In the genomic region with DNA sequence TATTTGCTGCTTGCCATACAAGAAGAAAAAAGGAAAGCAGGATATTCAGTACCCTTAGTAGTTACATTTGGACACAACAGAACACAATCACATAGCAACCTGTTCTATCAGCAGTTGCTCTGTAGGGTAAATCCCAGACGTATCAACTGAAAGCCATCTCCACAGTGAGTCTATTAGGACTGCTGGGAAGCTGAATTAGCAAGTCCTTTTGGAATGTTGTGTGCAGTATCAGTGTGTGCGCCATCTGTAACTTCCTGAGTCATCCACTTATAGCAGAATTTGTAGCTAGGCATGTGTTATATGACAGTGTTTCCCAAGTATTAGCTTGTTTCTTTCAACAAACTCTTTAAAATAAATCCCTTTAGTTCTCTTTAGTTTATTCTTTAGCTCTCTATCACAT, we compare ENCODE assay signal across 15 cellular contexts. TPM values are rescaled to one million over a fixed set of nuclear protein-coding genes. Genes with fewer than 3 reads are reported as not detected.
A peak's percentile ranks its signal among the peaks of the same experiment; 100 is the strongest.
DNase-seq lines count a peak whose midpoint lies in the region; ATAC-seq and TF ChIP-seq lines count a peak whose summit lies in the region.
"Had no signal": no experiment of that assay in that cellular context is flagged by ENCODE, and none has a peak within 500 bp of the region (broad histone marks: within the 10 kb centered on the region; RNA-seq: fewer than 3 reads in every experiment).

No MANE protein-coding gene starts in this region.

- H3K27ac Mint-ChIP-seq in activated CD8-positive, alpha-beta T cell treated with anti-CD3 and anti-CD28 coated beads for 36 hours = no peak overlapping the region
- H3K27ac Mint-ChIP-seq: activated naive CD4-positive, alpha-beta T cell treated with anti-CD3 and anti-CD28 coated beads, Interleukin-2, amount 50 U/mL, for 72 hours had no signal

- H3K27me3 ChIP-seq in mammary epithelial cell (ENCODE audit: insufficient read depth, low read length) = no peaks in the 10 kb centered on the region
- H3K27me3 ChIP-seq: tibial nerve had no signal

- no peaks in the 10 kb centered on the region for H4K20me1 ChIP-seq in mammary epithelial cell (ENCODE audit: insufficient read depth, low read length)

- BruUV-seq in mammary epithelial cell (replicated peaks; lab: Mats Ljungman, UMichigan) = no TSS peak

- DNase-seq in DMS53 (lab: John Stamatoyannopoulos, UW) (peak; percentile 88), M059J (ENCODE audit: low read depth) (peak; percentile 77), mammary epithelial cell (peak; percentile 86), cerebellar cortex (ENCODE audit: low spot score) (no peak)
- DNase-seq in stimulated activated naive CD8-positive, alpha-beta T cell treated with anti-CD3 and anti-CD28 coated beads, Interleukin-15, Interleukin-2, amounts not matched to agents 100 U/mL and 50 U/mL, for 24 hours = no peak
- no peak for DNase-seq in activated CD4-positive, CD25-positive, alpha-beta regulatory T cell (lab: John Stamatoyannopoulos, UW)
- no peak for DNase-seq in activated CD8-positive, alpha-beta T cell treated with anti-CD3 and anti-CD28 coated beads for 36 hours
- DNase-seq: activated CD4-positive, alpha-beta T cell treated with anti-CD3 and anti-CD28 coated beads for 48 hours; DND-41; NCI-H2107; posterior cingulate gyrus; SHP77 had no signal

- no peak overlapping the region for H3K4me3 Mint-ChIP-seq in activated CD8-positive, alpha-beta T cell treated with anti-CD3 and anti-CD28 coated beads for 36 hours

- in situ Hi-C loops in mammary epithelial cell (cut with MboI; ENCODE audit: low sequenced_read_pairs in 2 of 2) = no loop called here

- peaks cover 2% of the 10 kb centered on the region for H3K36me3 Mint-ChIP-seq in activated CD8-positive, alpha-beta T cell treated with anti-CD3 and anti-CD28 coated beads for 36 hours (ENCODE audit: low read depth)
- H3K36me3 Mint-ChIP-seq: activated naive CD4-positive, alpha-beta T cell treated with anti-CD3 and anti-CD28 coated beads, Interleukin-2, amount 50 U/mL, for 72 hours had no signal

- no peak overlapping the region for H3K9ac ChIP-seq in mammary epithelial cell (ENCODE audit: insufficient read depth, low read length)

- H3K4me1 ChIP-seq in mammary epithelial cell (ENCODE audit: insufficient read depth, low read length) (no peaks in the 10 kb centered on the region), mesodermal cell (ENCODE audit: control insufficient read depth, insufficient read depth, low read length, poor library complexity, severe bottlenecking) (no peaks in the 10 kb centered on the region)
- H3K4me1 ChIP-seq: tibial nerve had no signal

- no peak overlapping the region for H2AFZ ChIP-seq in mammary epithelial cell (ENCODE audit: low read depth, low read length)

- WGBS in mammary epithelial cell (ENCODE audit: low coverage, missing lambda C conversion rate) = 51% methylated on average over 2 of the region's 2 CpGs
- no CpG with 5 or more reads among the region's 2 CpGs for WGBS in mesodermal cell (ENCODE audit: insufficient coverage in 2 of 2), 2 experiments

- POLR2A ChIA-PET in activated CD8-positive, alpha-beta T cell treated with anti-CD3 and anti-CD28 coated beads for 36 hours (lab: Charles Lee) = no interaction called here

- H3K27me3 Mint-ChIP-seq in activated CD8-positive, alpha-beta T cell treated with anti-CD3 and anti-CD28 coated beads for 36 hours = no peaks in the 10 kb centered on the region

- H3K36me3 ChIP-seq in mammary epithelial cell (ENCODE audit: insufficient read depth, low read length) (no peaks in the 10 kb centered on the region), mesodermal cell (ENCODE audit: control insufficient read depth, insufficient read depth, low read length) (no peaks in the 10 kb centered on the region)

- no peak for TF ChIP-seq CTCF in mammary epithelial cell (conservative IDR thresholded peaks at IDR 0.05 in 1 of 2, IDR thresholded peaks at IDR 0.05 in 1 of 2; ENCODE audit: extremely low read depth in 1 of 2, insufficient read depth in 1 of 2, low read depth in 1 of 2, low read length in 2 of 2)
- no peak for TF ChIP-seq CTCF in activated CD8-positive, alpha-beta T cell treated with anti-CD3 and anti-CD28 coated beads for 36 hours (IDR thresholded peaks at IDR 0.05)

- no peak overlapping the region for H3K4me2 ChIP-seq in mammary epithelial cell (ENCODE audit: insufficient read depth, low read depth, low read length)

- H3K4me1 Mint-ChIP-seq in activated CD8-positive, alpha-beta T cell treated with anti-CD3 and anti-CD28 coated beads for 36 hours (ENCODE audit: low read depth) = no peaks in the 10 kb centered on the region

- dilution Hi-C loops in mammary epithelial cell (cut with HindIII; ENCODE audit: low sequenced_read_pairs) = no loop called here

- ATAC-seq in stimulated activated naive CD8-positive, alpha-beta T cell treated with anti-CD3 and anti-CD28 coated beads, Interleukin-15, Interleukin-2, amounts not matched to agents 100 U/mL and 50 U/mL, for 24 hours = no peak
- no peak for ATAC-seq in activated CD8-positive, alpha-beta T cell treated with anti-CD3 and anti-CD28 coated beads for 36 hours
- ATAC-seq: activated naive CD4-positive, alpha-beta T cell treated with anti-CD3 and anti-CD28 coated beads, Interleukin-2, amount 50 U/mL, for 72 hours had no signal

- CTCF ChIA-PET in mammary epithelial cell (lab: Charles Lee; ENCODE audit: low non-redundant PET) = no interaction called here
- CTCF ChIA-PET in activated CD8-positive, alpha-beta T cell treated with anti-CD3 and anti-CD28 coated beads for 36 hours (lab: Charles Lee) = no interaction called here

- H3K9me3 Mint-ChIP-seq in activated CD8-positive, alpha-beta T cell treated with anti-CD3 and anti-CD28 coated beads for 36 hours = no peaks in the 10 kb centered on the region
- H3K9me3 Mint-ChIP-seq: activated naive CD4-positive, alpha-beta T cell treated with anti-CD3 and anti-CD28 coated beads, Interleukin-2, amount 50 U/mL, for 72 hours had no signal

- H3K4me3 ChIP-seq in mammary epithelial cell (replicated peaks in 1 of 3; ENCODE audit: insufficient read depth in 1 of 3, low read depth in 2 of 3, low read length in 3 of 3) = no peak overlapping the region
- H3K4me3 ChIP-seq in mesodermal cell (ENCODE audit: extremely low read depth, insufficient read depth, low read length, poor library complexity, severe bottlenecking) = no peak overlapping the region
- H3K4me3 ChIP-seq: tibial nerve had no signal

- H3K79me2 ChIP-seq in mammary epithelial cell (ENCODE audit: insufficient read depth, low read length) = no peaks in the 10 kb centered on the region

- intact Hi-C loops in mammary epithelial cell (cut with micrococcal nuclease) = no loop called here
- intact Hi-C loops in activated CD8-positive, alpha-beta T cell treated with anti-CD3 and anti-CD28 coated beads for 36 hours (cut with micrococcal nuclease) = no loop called here

- H3K9me3 ChIP-seq in mammary epithelial cell (replicated peaks; ENCODE audit: insufficient read depth, low read length) (no peaks in the 10 kb centered on the region), mesodermal cell (ENCODE audit: control insufficient read depth, low read length) (no peaks in the 10 kb centered on the region)
- H3K9me3 ChIP-seq: tibial nerve had no signal

- peak overlapping the region; percentile 37 for H3K27ac ChIP-seq in mammary epithelial cell (ENCODE audit: insufficient read depth, low read depth, low read length)
- peak overlapping the region; percentile 18 for H3K27ac ChIP-seq in mesodermal cell (ENCODE audit: low read depth, low read length, severe bottlenecking)
- H3K27ac ChIP-seq: tibial nerve had no signal

RNA-seq across cellular contexts. Expression of gene CCDC30, which starts 21.3 kb away (rescaled TPM):
- 0.34 TPM in 1 of 2 replicates, not detected in the other for total RNA-seq in M059J (2014; rRNA removed; shearing (Covaris generic))
- 1 to 10 TPM in 1 of 2 donors, under 1 TPM in 1; 0.66 to 1.8 TPM for total RNA-seq in mammary epithelial cell
- 0.08 TPM for polyA plus RNA-seq in mammary epithelial cell
- not detected for polyA minus RNA-seq in mammary epithelial cell
- 2.4 TPM for polyA plus RNA-seq in mesodermal cell (2013, experiment 1 of 2)
- 2.8 TPM for polyA plus RNA-seq in mesodermal cell (2013, experiment 2 of 2)
- total RNA-seq in activated CD8-positive, alpha-beta T cell treated with anti-CD3 and anti-CD28 coated beads for 36 hours = 1 to 10 TPM in 1 of 2 experiments, under 1 TPM in 1; 0.60 to 3.0 TPM

RNA-seq across cellular contexts. Expression of gene PPCS, which starts 28.0 kb away (rescaled TPM):
- total RNA-seq in M059J (2014; rRNA removed; shearing (Covaris generic)) = 60.5 and 81.7 TPM in 2 replicates
- 10 to 100 TPM; 51.9 to 73.0 TPM for total RNA-seq in mammary epithelial cell
- 57.9 TPM for polyA plus RNA-seq in mammary epithelial cell
- polyA minus RNA-seq in mammary epithelial cell = 11.8 TPM
- 29.3 TPM for polyA plus RNA-seq in mesodermal cell (2013, experiment 1 of 2)
- polyA plus RNA-seq in mesodermal cell (2013, experiment 2 of 2) = 31.2 TPM
- total RNA-seq in activated CD8-positive, alpha-beta T cell treated with anti-CD3 and anti-CD28 coated beads for 36 hours = 10 to 100 TPM; 44.1 to 44.3 TPM

RNA-seq across cellular contexts. Expression of gene ZMYND12, which starts 28.6 kb away (rescaled TPM):
- total RNA-seq in M059J (2014; rRNA removed; shearing (Covaris generic)) = 0.10 TPM in 1 of 2 replicates, not detected in the other
- 1 to 10 TPM in 1 of 2 donors, not detected in 1; 1.0 TPM for total RNA-seq in mammary epithelial cell
- 0.22 TPM for polyA plus RNA-seq in mammary epithelial cell
- polyA minus RNA-seq in mammary epithelial cell = not detected
- polyA plus RNA-seq in mesodermal cell (2013, experiment 1 of 2) = 0.37 TPM
- polyA plus RNA-seq in mesodermal cell (2013, experiment 2 of 2) = 1.4 TPM
- 1 to 10 TPM in 1 of 2 experiments, under 1 TPM in 1; 0.59 to 1.4 TPM for total RNA-seq in activated CD8-positive, alpha-beta T cell treated with anti-CD3 and anti-CD28 coated beads for 36 hours

Comparison
In these comparisons a context has a peak if more than half of its experiments do, and no peak if none do; other contexts are left out.
1. DNase-seq: peak in DMS53 (single experiment), M059J (single experiment) and mammary epithelial cell (single experiment); none in cerebellar cortex (single experiment), stimulated activated naive CD8-positive, alpha-beta T cell treated with anti-CD3 and anti-CD28 coated beads, Interleukin-15, Interleukin-2, amounts not matched to agents 100 U/mL and 50 U/mL, for 24 hours (single experiment), activated CD4-positive, CD25-positive, alpha-beta regulatory T cell (0 of 4) and activated CD8-positive, alpha-beta T cell treated with anti-CD3 and anti-CD28 coated beads for 36 hours (single experiment).